Comparison of ENCODE assay signal across 7 cellular contexts in genomic region chr19:38387550-38388309, GRCh38. TPM values are rescaled to one million over a fixed set of nuclear protein-coding genes. Genes with fewer than 3 reads are reported as not detected.
DNase-seq lines count a peak whose midpoint lies in the region; ATAC-seq and TF ChIP-seq lines count a peak whose summit lies in the region.

TSS of gene GGN (minus strand) at chr19:38388034. CDS start at chr19:38387261, 773 bp downstream.

- H3K36me3 Mint-ChIP-seq in neural crest cell (ENCODE audit: low read depth) = peaks cover 8% of the 10 kb centered on the region

- peaks cover 32% of the 10 kb centered on the region for H3K4me1 Mint-ChIP-seq in neural crest cell

- no peaks in the 10 kb centered on the region for H3K9me3 Mint-ChIP-seq in neural crest cell

- H3K27ac ChIP-seq in SJSA1 = peak within 1 kb of the TSS; percentile 59

- peak; percentile 52 for ATAC-seq in GM18511 (IDR thresholded peaks at IDR 0.05; ENCODE audit: unreplicated experiment)
- peak; percentile 70 for ATAC-seq in stimulated activated naive CD8-positive, alpha-beta T cell treated with anti-CD3 and anti-CD28 coated beads, Interleukin-15, Interleukin-2, amounts not matched to agents 100 U/mL and 50 U/mL, for 24 hours

- H3K4me3 Mint-ChIP-seq in neural crest cell = peak within 1 kb of the TSS; percentile 96

- TF ChIP-seq CTCF in neural crest cell (conservative IDR thresholded peaks at IDR 0.05) = no peak

- peak within 1 kb of the TSS; percentile 51 for H3K4me3 ChIP-seq in SJSA1

- peaks cover 51% of the 10 kb centered on the region for H3K36me3 ChIP-seq in SJSA1

- peaks cover 4% of the 10 kb centered on the region for H3K27me3 Mint-ChIP-seq in neural crest cell (ENCODE audit: low read depth)

- H3K4me1 ChIP-seq in SJSA1 (replicated peaks) = peaks cover 17% of the 10 kb centered on the region

- no peaks in the 10 kb centered on the region; the same call in 1 of the 2 replicates for H3K9me3 ChIP-seq in SJSA1 (replicated peaks)

- no peaks in the 10 kb centered on the region for H3K27me3 ChIP-seq in SJSA1 (replicated peaks)

- peak; percentile 78 for DNase-seq in LoVo (ENCODE audit: low spot score)
- DNase-seq in SJSA1 (ENCODE audit: low read depth in 1 of 2, low spot score in 2 of 2) = peak; percentile 83 to 92
- DNase-seq in activated gamma-delta T cell treated with anti-CD3 and anti-CD28 coated beads, Interleukin-2, amount 50 U/mL, for 16 hours (ENCODE audit: low read depth) = peak; percentile 60
- peak; percentile 81 for DNase-seq in foreskin melanocyte
- peak; percentile 93 for DNase-seq in neural crest cell (ENCODE audit: low read depth, low spot score)
- peak; percentile 85 for DNase-seq in stimulated activated naive CD8-positive, alpha-beta T cell treated with anti-CD3 and anti-CD28 coated beads, Interleukin-15, Interleukin-2, amounts not matched to agents 100 U/mL and 50 U/mL, for 24 hours

- H3K27ac Mint-ChIP-seq in neural crest cell (ENCODE audit: unreplicated experiment) = peak within 1 kb of the TSS; percentile 78

RNA-seq across cellular contexts. Expression of gene GGN, which starts in this region (rescaled TPM):
- 0.47 and 0.71 TPM in 2 replicates for total RNA-seq in SJSA1 (2014; rRNA removed; shearing (Covaris generic))
- 1.4 and 2.2 TPM in 2 replicates for total RNA-seq in neural crest cell

Comparison
In these comparisons a context has a peak if more than half of its experiments do, and no peak if none do; other contexts are left out.
1. Peak in every context shown above with its lines: DNase-seq, ATAC-seq, H3K4me3 ChIP-seq and H3K27ac ChIP-seq.
2. Peak in DNase-seq, H3K4me3 ChIP-seq and H3K27ac ChIP-seq in SJSA1; RNA of the gene not detected or under 1 TPM.